Comparison of ENCODE assay signal across 15 cellular contexts in genomic region chr7:105794741-105795729, GRCh38.
DNase-seq lines count a peak whose midpoint lies in the region; ATAC-seq and TF ChIP-seq lines count a peak whose summit lies in the region.
"Had no signal": no experiment of that assay in that cellular context is flagged by ENCODE, and none has a peak within 500 bp of the region (broad histone marks: within the 10 kb centered on the region; RNA-seq: fewer than 3 reads in every experiment).

No MANE protein-coding gene starts in this region.

- no peaks in the 10 kb centered on the region for H3K27me3 ChIP-seq in left ventricle myocardium inferior (ENCODE audit: low read depth)
- no peaks in the 10 kb centered on the region for H3K27me3 ChIP-seq in skeletal muscle satellite cell (ENCODE audit: control insufficient read depth, insufficient read depth, low read length)
- no peaks in the 10 kb centered on the region for H3K27me3 ChIP-seq in naive thymus-derived CD4-positive, alpha-beta T cell (ENCODE audit: control insufficient read depth in 2 of 2, insufficient read depth in 2 of 2, low read length in 2 of 2)

- H3K36me3 ChIP-seq in HEK293 (ENCODE audit: control insufficient read depth in 2 of 2, insufficient read depth in 1 of 2, low read length in 2 of 2) (no peaks in the 10 kb centered on the region), left ventricle myocardium inferior (no peaks in the 10 kb centered on the region), skeletal muscle satellite cell (ENCODE audit: insufficient read depth, low read length) (no peaks in the 10 kb centered on the region)
- H3K36me3 ChIP-seq in naive thymus-derived CD4-positive, alpha-beta T cell (ENCODE audit: control insufficient read depth in 2 of 3, insufficient read depth in 3 of 3, low read length in 3 of 3) = peaks cover 0 to 5% (median 0%) of the 10 kb centered on the region in 3 experiments

- TF ChIP-seq CTCF in HEK293 (tag by site-specific recombination; IDR thresholded peaks at IDR 0.05) (no peak), astrocyte of the spinal cord (IDR thresholded peaks at IDR 0.05; ENCODE audit: low read depth, low read length) (no peak), left ventricle myocardium inferior (IDR thresholded peaks at IDR 0.05; ENCODE audit: borderline replicate concordance) (no peak)

- no peaks in the 10 kb centered on the region for H3K9me3 Mint-ChIP-seq in naive thymus-derived CD4-positive, alpha-beta T cell
- no peaks in the 10 kb centered on the region for H3K9me3 Mint-ChIP-seq in activated T-cell treated with anti-CD3 and anti-CD28 coated beads, Interleukin-2, amount 50 U/mL, for 4 hours
- H3K9me3 Mint-ChIP-seq: activated naive CD8-positive, alpha-beta T cell treated with anti-CD3 and anti-CD28 coated beads, Interleukin-2, amount 10 ng/mL, durations not matched to agents 7 days and 5 days had no signal

- POLR2A ChIA-PET in HEK293 (lab: Yijun Ruan, JAX) = no interaction called here
- POLR2A ChIA-PET in naive thymus-derived CD4-positive, alpha-beta T cell (lab: Charles Lee) = no interaction called here

- intact Hi-C loops in left ventricle myocardium inferior (cut with micrococcal nuclease) = no loop called here
- intact Hi-C loops in naive thymus-derived CD4-positive, alpha-beta T cell (cut with micrococcal nuclease) = no loop called here

- H3K9me3 ChIP-seq in HEK293 (ENCODE audit: control insufficient read depth, insufficient read depth, low read depth, low read length) = no peaks in the 10 kb centered on the region
- no peaks in the 10 kb centered on the region for H3K9me3 ChIP-seq in left ventricle myocardium inferior (replicated peaks)
- no peaks in the 10 kb centered on the region for H3K9me3 ChIP-seq in skeletal muscle satellite cell (replicated peaks; ENCODE audit: low read length)
- H3K9me3 ChIP-seq in naive thymus-derived CD4-positive, alpha-beta T cell (ENCODE audit: control insufficient read depth in 2 of 3, low read length in 3 of 3) = no peaks in the 10 kb centered on the region

- H3K27me3 Mint-ChIP-seq in naive thymus-derived CD4-positive, alpha-beta T cell = peaks cover 0 to 9% (median 0%) of the 10 kb centered on the region in 5 donors
- no peaks in the 10 kb centered on the region for H3K27me3 Mint-ChIP-seq in activated T-cell treated with anti-CD3 and anti-CD28 coated beads, Interleukin-2, amount 50 U/mL, for 4 hours (ENCODE audit: low read depth)
- H3K27me3 Mint-ChIP-seq: activated naive CD8-positive, alpha-beta T cell treated with anti-CD3 and anti-CD28 coated beads, Interleukin-2, amount 10 ng/mL, durations not matched to agents 7 days and 5 days had no signal

- peaks cover 0 to 39% (median 9%) of the 10 kb centered on the region in 5 donors for H3K36me3 Mint-ChIP-seq in naive thymus-derived CD4-positive, alpha-beta T cell
- peaks cover 4% of the 10 kb centered on the region for H3K36me3 Mint-ChIP-seq in activated T-cell treated with anti-CD3 and anti-CD28 coated beads, Interleukin-2, amount 50 U/mL, for 4 hours (ENCODE audit: insufficient read depth)
- H3K36me3 Mint-ChIP-seq: activated naive CD8-positive, alpha-beta T cell treated with anti-CD3 and anti-CD28 coated beads, Interleukin-2, amount 10 ng/mL, durations not matched to agents 7 days and 5 days had no signal

- H3K9ac ChIP-seq in skeletal muscle satellite cell (ENCODE audit: low read depth, low read length) = peak overlapping the region; percentile 41
- H3K9ac ChIP-seq: KMS-11 had no signal

- peaks cover 7 to 15% (median 10%) of the 10 kb centered on the region in 7 donors for H3K4me1 Mint-ChIP-seq in naive thymus-derived CD4-positive, alpha-beta T cell
- H3K4me1 Mint-ChIP-seq in activated T-cell treated with anti-CD3 and anti-CD28 coated beads, Interleukin-2, amount 50 U/mL, for 4 hours (ENCODE audit: low read depth) = peaks cover 24% of the 10 kb centered on the region

- in situ Hi-C loops in astrocyte of the spinal cord (cut with HindIII; ENCODE audit: low sequenced_read_pairs) = no loop called here

- CTCF ChIA-PET in HEK293 (lab: Yijun Ruan, JAX) = interaction anchor here (2.0 kb wide), 1 partner anchor 10 kb away, joined by 7 read pairs; no protein-coding TSS in a partner anchor
- CTCF ChIA-PET in naive thymus-derived CD4-positive, alpha-beta T cell (lab: Charles Lee) = no interaction called here

- H3K27ac ChIP-seq in HEK293 (ENCODE audit: extremely low read depth, low read depth, low read length) = no peak overlapping the region
- peak overlapping the region; percentile 57 for H3K27ac ChIP-seq in left ventricle myocardium inferior (replicated peaks)
- H3K27ac ChIP-seq in naive thymus-derived CD4-positive, alpha-beta T cell (ENCODE audit: low read depth, low read length) = no peak overlapping the region
- H3K27ac ChIP-seq: KMS-11 had no signal

- H3K4me3 Mint-ChIP-seq in naive thymus-derived CD4-positive, alpha-beta T cell = no peak overlapping the region
- H3K4me3 Mint-ChIP-seq in activated T-cell treated with anti-CD3 and anti-CD28 coated beads, Interleukin-2, amount 50 U/mL, for 4 hours = no peak overlapping the region
- H3K4me3 Mint-ChIP-seq: activated naive CD8-positive, alpha-beta T cell treated with anti-CD3 and anti-CD28 coated beads, Interleukin-2, amount 10 ng/mL, durations not matched to agents 7 days and 5 days had no signal

- peak overlapping the region; percentile 55 for H3K4me2 ChIP-seq in skeletal muscle satellite cell (ENCODE audit: low read length)
- H3K4me2 ChIP-seq: KMS-11, smooth muscle cell had no signal

- ATAC-seq in naive thymus-derived CD4-positive, alpha-beta T cell = no peak
- no peak for ATAC-seq in activated T-cell treated with anti-CD3 and anti-CD28 coated beads, Interleukin-2, amount 50 U/mL, for 4 hours

- DNase-seq in astrocyte of the spinal cord (ENCODE audit: low read depth, low spot score) = peak; percentile 48
- peak; percentile 48 for DNase-seq in left ventricle myocardium inferior
- no peak for DNase-seq in naive thymus-derived CD4-positive, alpha-beta T cell
- DNase-seq in retina = no peak
- no peak for DNase-seq in activated T-cell treated with anti-CD3 and anti-CD28 coated beads, Interleukin-2, amount 50 U/mL, for 4 hours
- no peak for DNase-seq in activated effector memory CD4-positive, alpha-beta T cell treated with anti-CD3 and anti-CD28 coated beads, Interleukin-2, amount 50 U/mL, for 16 hours
- DNase-seq: activated naive CD8-positive, alpha-beta T cell treated with anti-CD3 and anti-CD28 coated beads, Interleukin-2, amount 10 ng/mL, durations not matched to agents 7 days and 5 days; foreskin melanocyte; NCI-H446 treated with DMSO at 0.1 percent for 48 hours; stimulated activated CD8-positive, alpha-beta memory T cell treated with anti-CD3 and anti-CD28 coated beads, Interleukin-4, amount 100 ng/mL, for 48 hours had no signal

- H3K4me3 ChIP-seq in HEK293 (ENCODE audit: low read depth, low read length) (no peak overlapping the region), astrocyte of the spinal cord (ENCODE audit: low read depth, low read length) (no peak overlapping the region), left ventricle myocardium inferior (no peak overlapping the region), skeletal muscle satellite cell (ENCODE audit: low read length) (peak overlapping the region; percentile 28)
- no peak overlapping the region for H3K4me3 ChIP-seq in naive thymus-derived CD4-positive, alpha-beta T cell (ENCODE audit: low read length)
- H3K4me3 ChIP-seq: lung, smooth muscle cell had no signal

- H3K27ac Mint-ChIP-seq in naive thymus-derived CD4-positive, alpha-beta T cell = no peak overlapping the region
- H3K27ac Mint-ChIP-seq: activated naive CD8-positive, alpha-beta T cell treated with anti-CD3 and anti-CD28 coated beads, Interleukin-2, amount 10 ng/mL, durations not matched to agents 7 days and 5 days had no signal

- no peaks in the 10 kb centered on the region for H3K4me1 ChIP-seq in HEK293 (ENCODE audit: control insufficient read depth, insufficient read depth, low read length)
- peaks cover 33% of the 10 kb centered on the region for H3K4me1 ChIP-seq in left ventricle myocardium inferior
- peaks cover 22% of the 10 kb centered on the region for H3K4me1 ChIP-seq in skeletal muscle satellite cell (ENCODE audit: control insufficient read depth, insufficient read depth, low read length)
- H3K4me1 ChIP-seq in naive thymus-derived CD4-positive, alpha-beta T cell (ENCODE audit: control insufficient read depth in 2 of 2, insufficient read depth in 2 of 2, low read length in 2 of 2) = peaks cover 0 to 15% of the 10 kb centered on the region in 2 donors

TF ChIP-seq in HEK293, 187 proteins besides CTCF, POLR2A, EP300 and RAD21:
- TF ChIP-seq ZBTB17 (tag by site-specific recombination; IDR thresholded peaks at IDR 0.05) (0 out of 2 replicates have a peak, but pooled peaks have one; percentile 18), ZNF660 (tag by site-specific recombination; IDR thresholded peaks at IDR 0.05) (no peak), ZNF600 (tag by site-specific recombination; IDR thresholded peaks at IDR 0.05) (0 out of 2 replicates have a peak, but pooled peaks have one; percentile 13)

Comparison
In these comparisons a context has a peak if more than half of its experiments do, and no peak if none do; other contexts are left out.
1. DNase-seq: peak in astrocyte of the spinal cord (single experiment) and left ventricle myocardium inferior (single experiment); none in naive thymus-derived CD4-positive, alpha-beta T cell (0 of 9), retina (single experiment), activated T-cell treated with anti-CD3 and anti-CD28 coated beads, Interleukin-2, amount 50 U/mL, for 4 hours (single experiment) and activated effector memory CD4-positive, alpha-beta T cell treated with anti-CD3 and anti-CD28 coated beads, Interleukin-2, amount 50 U/mL, for 16 hours (single experiment).